Comparison of ENCODE assay signal across 8 cellular contexts in the genomic region with DNA sequence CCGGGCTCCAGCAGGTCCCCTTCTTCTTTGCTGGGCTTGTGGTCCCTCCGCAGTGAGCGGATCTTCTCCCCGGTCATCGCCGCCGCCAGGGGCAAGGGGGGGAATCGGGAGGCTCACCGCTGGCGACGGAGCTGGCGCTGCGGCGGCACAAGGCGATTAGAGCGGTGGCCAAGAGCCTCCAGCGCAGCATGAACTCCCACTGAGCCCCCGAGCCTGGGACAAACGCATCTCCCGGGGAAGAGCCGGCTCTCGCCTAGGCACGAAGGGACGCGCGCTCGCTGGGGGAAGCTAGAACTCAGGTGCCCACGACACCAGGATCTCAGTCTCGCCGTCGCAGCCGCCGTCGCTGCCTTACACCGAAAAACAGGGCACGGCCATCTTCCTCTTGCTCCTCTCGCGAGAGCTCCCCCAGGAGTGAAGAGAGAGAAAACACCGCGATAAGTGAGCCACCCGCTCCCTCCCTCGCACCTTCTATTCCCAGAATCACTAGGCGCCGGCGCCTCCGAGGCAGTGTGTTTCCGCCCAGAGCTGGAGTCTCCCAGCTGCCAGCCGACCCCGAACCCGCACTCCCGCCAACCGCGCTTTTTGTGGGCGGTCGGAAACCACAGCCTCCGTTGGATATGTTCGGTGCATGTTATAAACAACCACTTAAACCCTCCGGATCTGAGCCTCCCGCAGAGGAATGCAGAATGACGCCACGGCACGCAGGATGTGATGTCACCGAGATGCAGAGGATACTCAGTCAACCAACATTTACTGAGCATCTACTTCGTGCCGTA. TPM values are rescaled to one million over a fixed set of nuclear protein-coding genes. Genes with fewer than 3 reads are reported as not detected.
DNase-seq lines count a peak whose midpoint lies in the region; ATAC-seq, FAIRE-seq and TF ChIP-seq lines count a peak whose summit lies in the region.

A gene with protein sequence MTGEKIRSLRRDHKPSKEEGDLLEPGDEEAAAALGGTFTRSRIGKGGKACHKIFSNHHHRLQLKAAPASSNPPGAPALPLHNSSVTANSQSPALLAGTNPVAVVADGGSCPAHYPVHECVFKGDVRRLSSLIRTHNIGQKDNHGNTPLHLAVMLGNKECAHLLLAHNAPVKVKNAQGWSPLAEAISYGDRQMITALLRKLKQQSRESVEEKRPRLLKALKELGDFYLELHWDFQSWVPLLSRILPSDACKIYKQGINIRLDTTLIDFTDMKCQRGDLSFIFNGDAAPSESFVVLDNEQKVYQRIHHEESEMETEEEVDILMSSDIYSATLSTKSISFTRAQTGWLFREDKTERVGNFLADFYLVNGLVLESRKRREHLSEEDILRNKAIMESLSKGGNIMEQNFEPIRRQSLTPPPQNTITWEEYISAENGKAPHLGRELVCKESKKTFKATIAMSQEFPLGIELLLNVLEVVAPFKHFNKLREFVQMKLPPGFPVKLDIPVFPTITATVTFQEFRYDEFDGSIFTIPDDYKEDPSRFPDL (minus strand): TSS at position 391 of the 779 bp plus-strand sequence. CDS start 314 bp downstream, at position 77.

- H3K4me3 Mint-ChIP-seq in activated CD8-positive, alpha-beta memory T cell treated with anti-CD3 and anti-CD28 coated beads, Interleukin-2, amount 10 ng/mL, durations not matched to agents 7 days and 5 days: peak within 1 kb of the TSS; percentile 97
- H3K4me3 Mint-ChIP-seq in endodermal cell: peak within 1 kb of the TSS; percentile 94

- peak within 1 kb of the TSS; percentile 6 for H4K8ac ChIP-seq in mesendoderm (ENCODE audit: low read depth, low read length)

- H3K27me3 ChIP-seq in endodermal cell (ENCODE audit: control insufficient read depth, insufficient read depth, low read length, poor library complexity, severe bottlenecking) (no peaks in the 10 kb centered on the region), mesendoderm (ENCODE audit: insufficient read depth, low read length, poor library complexity) (no peaks in the 10 kb centered on the region)

- peaks cover 43% of the 10 kb centered on the region for H3K4me1 Mint-ChIP-seq in activated CD8-positive, alpha-beta memory T cell treated with anti-CD3 and anti-CD28 coated beads, Interleukin-2, amount 10 ng/mL, durations not matched to agents 7 days and 5 days
- peaks cover 17% of the 10 kb centered on the region for H3K4me1 Mint-ChIP-seq in endodermal cell

- no peaks in the 10 kb centered on the region for H3K9me3 ChIP-seq in endodermal cell (ENCODE audit: control insufficient read depth, low read length)

- FAIRE-seq in HTR-8/SVneo (lab: Jason Lieb, UNC): peak; percentile 20

- peaks cover 22% of the 10 kb centered on the region for H3K36me3 Mint-ChIP-seq in activated CD8-positive, alpha-beta memory T cell treated with anti-CD3 and anti-CD28 coated beads, Interleukin-2, amount 10 ng/mL, durations not matched to agents 7 days and 5 days
- H3K36me3 Mint-ChIP-seq in endodermal cell (ENCODE audit: low read depth): peaks cover 17% of the 10 kb centered on the region

- H3K23ac ChIP-seq in mesendoderm (ENCODE audit: low read length): peak within 1 kb of the TSS; percentile 91

- H3K56ac ChIP-seq in mesendoderm (ENCODE audit: low read length): peak within 1 kb of the TSS; percentile 99

- peak; percentile 93 for ATAC-seq in GM21367 (IDR thresholded peaks at IDR 0.05; ENCODE audit: unreplicated experiment)
- peak; percentile 93 for ATAC-seq in activated CD8-positive, alpha-beta memory T cell treated with anti-CD3 and anti-CD28 coated beads, Interleukin-2, amount 10 ng/mL, durations not matched to agents 7 days and 5 days

- H2BK15ac ChIP-seq in mesendoderm (replicated peaks; ENCODE audit: low read depth): no peak within 1 kb of the TSS

- H3K36me3 ChIP-seq in endodermal cell (ENCODE audit: control insufficient read depth, insufficient read depth, low read length): no peaks in the 10 kb centered on the region
- H3K36me3 ChIP-seq in mesendoderm (ENCODE audit: control insufficient read depth, insufficient read depth, low read length): no peaks in the 10 kb centered on the region

- H3K79me1 ChIP-seq in mesendoderm (ENCODE audit: low read length): peaks cover 1% of the 10 kb centered on the region

- no peak within 1 kb of the TSS for H2BK120ac ChIP-seq in mesendoderm (ENCODE audit: low read depth, low read length)

- H3K27ac Mint-ChIP-seq in activated CD8-positive, alpha-beta memory T cell treated with anti-CD3 and anti-CD28 coated beads, Interleukin-2, amount 10 ng/mL, durations not matched to agents 7 days and 5 days: peak within 1 kb of the TSS; percentile 99
- H3K27ac Mint-ChIP-seq in endodermal cell: peak within 1 kb of the TSS; percentile 100

- H3K4me1 ChIP-seq in endodermal cell (ENCODE audit: control insufficient read depth, insufficient read depth, low read length): no peaks in the 10 kb centered on the region
- no peaks in the 10 kb centered on the region for H3K4me1 ChIP-seq in mesendoderm (ENCODE audit: control insufficient read depth, low read depth, low read length)

- DNase-seq in COR-L47 (lab: John Stamatoyannopoulos, UW) (peak; percentile 96), HTR-8/SVneo (ENCODE audit: insufficient read length, low spot score) (peak; percentile 89), NOMO-1 treated with dmso at 0.1 percent for 144 hours (lab: John Stamatoyannopoulos, UW; ENCODE audit: unreplicated experiment) (peak; percentile 84), endodermal cell (peak; percentile 97), mesendoderm (peak; percentile 99)
- peak; percentile 96 for DNase-seq in activated CD8-positive, alpha-beta memory T cell treated with anti-CD3 and anti-CD28 coated beads, Interleukin-2, amount 10 ng/mL, durations not matched to agents 7 days and 5 days
- peak; percentile 78 for DNase-seq in stimulated activated CD8-positive, alpha-beta memory T cell treated with anti-CD3 and anti-CD28 coated beads, Interleukin-15, amount 100 ng/mL, for 1 hour (ENCODE audit: low read depth)

- peak within 1 kb of the TSS; percentile 93 for H2BK5ac ChIP-seq in mesendoderm (ENCODE audit: low read length)

- H3K9ac ChIP-seq in endodermal cell (ENCODE audit: extremely low read depth, low read length, poor library complexity, severe bottlenecking) (peak within 1 kb of the TSS; percentile 94), mesendoderm (ENCODE audit: low read length) (peak within 1 kb of the TSS; percentile 99)

- TF ChIP-seq CTCF in endodermal cell (conservative IDR thresholded peaks at IDR 0.05): peak; percentile 52

- peak within 1 kb of the TSS; percentile 88 for H3K4me2 ChIP-seq in mesendoderm (ENCODE audit: low read length)

- H2AK5ac ChIP-seq in mesendoderm (ENCODE audit: low read length): no peak within 1 kb of the TSS

- peak within 1 kb of the TSS; percentile 86 for H4K5ac ChIP-seq in mesendoderm (ENCODE audit: low read length)

- H3K4ac ChIP-seq in mesendoderm (ENCODE audit: low read depth, low read length): no peak within 1 kb of the TSS

- peak within 1 kb of the TSS; percentile 95 for H3K27ac ChIP-seq in endodermal cell (ENCODE audit: low read depth, low read length)
- H3K27ac ChIP-seq in mesendoderm (ENCODE audit: low read depth, low read length): peak within 1 kb of the TSS; percentile 87

- H3K79me2 ChIP-seq in mesendoderm (ENCODE audit: control insufficient read depth, insufficient read depth, low read length): peaks cover 39% of the 10 kb centered on the region

- H3K4me3 ChIP-seq in endodermal cell (ENCODE audit: low read length) (peak within 1 kb of the TSS; percentile 98), mesendoderm (ENCODE audit: low read length) (peak within 1 kb of the TSS; percentile 99)

- CTCF ChIA-PET in activated CD8-positive, alpha-beta memory T cell treated with anti-CD3 and anti-CD28 coated beads, Interleukin-2, amount 10 ng/mL, durations not matched to agents 7 days and 5 days (lab: Charles Lee): interaction anchor here (1.0 to 2.5 kb wide), 6 partner anchors 57 to 726 kb away, joined by 3 to 17 read pairs (median 3); a partner anchor contains a TSS

- no peaks in the 10 kb centered on the region for H3K27me3 Mint-ChIP-seq in activated CD8-positive, alpha-beta memory T cell treated with anti-CD3 and anti-CD28 coated beads, Interleukin-2, amount 10 ng/mL, durations not matched to agents 7 days and 5 days
- H3K27me3 Mint-ChIP-seq in endodermal cell (ENCODE audit: insufficient read depth): no peaks in the 10 kb centered on the region

- peak within 1 kb of the TSS; percentile 69 for H3K18ac ChIP-seq in mesendoderm (ENCODE audit: low read length)

- no peaks in the 10 kb centered on the region for H3K9me3 Mint-ChIP-seq in activated CD8-positive, alpha-beta memory T cell treated with anti-CD3 and anti-CD28 coated beads, Interleukin-2, amount 10 ng/mL, durations not matched to agents 7 days and 5 days (ENCODE audit: low read depth)
- no peaks in the 10 kb centered on the region for H3K9me3 Mint-ChIP-seq in endodermal cell

- 0 to 4% methylated on average over 14 to 65 of the region's 65 CpGs for WGBS in endodermal cell (ENCODE audit: insufficient coverage in 1 of 2, insufficient read length in 1 of 2), 2 experiments
- no CpG with 5 or more reads among the region's 65 CpGs for WGBS in mesendoderm (ENCODE audit: extremely low coverage, insufficient coverage, low lambda C conversion rate)

RNA-seq across cellular contexts. Expression of the gene that starts here (rescaled TPM):
- total RNA-seq in activated CD8-positive, alpha-beta memory T cell treated with anti-CD3 and anti-CD28 coated beads, Interleukin-2, amount 10 ng/mL, durations not matched to agents 7 days and 5 days: 10 to 100 TPM; 24.7 to 26.2 TPM
- 10 to 100 TPM; 22.6 to 25.2 TPM for total RNA-seq in endodermal cell
- 19.3 TPM for polyA plus RNA-seq in endodermal cell (2013, experiment 1 of 2)
- polyA plus RNA-seq in endodermal cell (2013, experiment 2 of 2): 20.1 TPM
- polyA plus RNA-seq in mesendoderm (2013, experiment 1 of 2): 19.4 TPM
- polyA plus RNA-seq in mesendoderm (2013, experiment 2 of 2): 18.5 TPM

Comparison
In these comparisons a context has a peak if more than half of its experiments do, and no peak if none do; other contexts are left out.
1. Peak in every context shown above with its lines: DNase-seq, ATAC-seq, H3K4me3 ChIP-seq and H3K27ac ChIP-seq.